ENCODE assay signal across 1 cellular context in the genomic region with DNA sequence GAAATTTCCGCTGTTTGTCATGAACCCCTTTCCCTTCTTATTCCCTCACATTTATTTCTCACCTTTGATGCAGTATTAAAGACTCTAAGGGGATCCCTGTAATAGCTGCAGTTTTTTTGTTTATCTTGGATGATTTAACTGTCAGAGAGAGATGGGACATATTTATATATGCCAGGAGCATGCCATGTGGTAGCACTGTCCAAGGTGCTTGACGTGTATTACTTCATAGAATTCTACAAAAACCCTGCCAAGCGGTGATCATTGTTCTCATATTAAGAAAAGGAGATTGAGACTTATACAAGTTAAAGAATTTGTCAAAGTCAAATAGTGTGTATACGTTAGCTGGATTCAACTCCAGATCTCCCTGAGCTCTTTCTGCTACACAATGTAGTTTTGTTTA.
A peak's percentile ranks its signal among the peaks of the same experiment; 100 is the strongest.
TF ChIP-seq lines count a peak whose summit lies in the region.

No MANE protein-coding gene starts in this region.

TF ChIP-seq in A549, 52 proteins besides CTCF, POLR2A, EP300 and RAD21:
- TF ChIP-seq, protein P1, sequence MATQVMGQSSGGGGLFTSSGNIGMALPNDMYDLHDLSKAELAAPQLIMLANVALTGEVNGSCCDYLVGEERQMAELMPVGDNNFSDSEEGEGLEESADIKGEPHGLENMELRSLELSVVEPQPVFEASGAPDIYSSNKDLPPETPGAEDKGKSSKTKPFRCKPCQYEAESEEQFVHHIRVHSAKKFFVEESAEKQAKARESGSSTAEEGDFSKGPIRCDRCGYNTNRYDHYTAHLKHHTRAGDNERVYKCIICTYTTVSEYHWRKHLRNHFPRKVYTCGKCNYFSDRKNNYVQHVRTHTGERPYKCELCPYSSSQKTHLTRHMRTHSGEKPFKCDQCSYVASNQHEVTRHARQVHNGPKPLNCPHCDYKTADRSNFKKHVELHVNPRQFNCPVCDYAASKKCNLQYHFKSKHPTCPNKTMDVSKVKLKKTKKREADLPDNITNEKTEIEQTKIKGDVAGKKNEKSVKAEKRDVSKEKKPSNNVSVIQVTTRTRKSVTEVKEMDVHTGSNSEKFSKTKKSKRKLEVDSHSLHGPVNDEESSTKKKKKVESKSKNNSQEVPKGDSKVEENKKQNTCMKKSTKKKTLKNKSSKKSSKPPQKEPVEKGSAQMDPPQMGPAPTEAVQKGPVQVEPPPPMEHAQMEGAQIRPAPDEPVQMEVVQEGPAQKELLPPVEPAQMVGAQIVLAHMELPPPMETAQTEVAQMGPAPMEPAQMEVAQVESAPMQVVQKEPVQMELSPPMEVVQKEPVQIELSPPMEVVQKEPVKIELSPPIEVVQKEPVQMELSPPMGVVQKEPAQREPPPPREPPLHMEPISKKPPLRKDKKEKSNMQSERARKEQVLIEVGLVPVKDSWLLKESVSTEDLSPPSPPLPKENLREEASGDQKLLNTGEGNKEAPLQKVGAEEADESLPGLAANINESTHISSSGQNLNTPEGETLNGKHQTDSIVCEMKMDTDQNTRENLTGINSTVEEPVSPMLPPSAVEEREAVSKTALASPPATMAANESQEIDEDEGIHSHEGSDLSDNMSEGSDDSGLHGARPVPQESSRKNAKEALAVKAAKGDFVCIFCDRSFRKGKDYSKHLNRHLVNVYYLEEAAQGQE (IDR thresholded peaks at IDR 0.05): peak; percentile 66
- TF ChIP-seq EHMT2 (IDR thresholded peaks at IDR 0.05; ENCODE audit: low read depth): no peak
